3 cellular contexts compared by ENCODE assay signal in genomic region chr3:145368748-145369147, GRCh38.
"Had no signal": no experiment of that assay in that cellular context is flagged by ENCODE, and none has a peak within 500 bp of the region (broad histone marks: within the 10 kb centered on the region; RNA-seq: fewer than 3 reads in every experiment).

No MANE protein-coding gene starts in this region.

- ATAC-seq: GM12878 had no signal

- DNase-seq: GDM1, GF-D8 had no signal

- H3K4me3 ChIP-seq: GM12878 had no signal
